Comparison of ENCODE assay signal across 9 cellular contexts in genomic region chr12:50924131-50924438, GRCh38. TPM values are rescaled to one million over a fixed set of nuclear protein-coding genes. Genes with fewer than 3 reads are reported as not detected.
A peak's percentile ranks its signal among the peaks of the same experiment; 100 is the strongest.
DNase-seq lines count a peak whose midpoint lies in the region; ATAC-seq, FAIRE-seq and TF ChIP-seq lines count a peak whose summit lies in the region.
"Had no signal": no experiment of that assay in that cellular context is flagged by ENCODE, and none has a peak within 500 bp of the region (broad histone marks: within the 10 kb centered on the region; RNA-seq: fewer than 3 reads in every experiment).

No MANE protein-coding gene starts in this region.

- no peak overlapping the region for H2BK15ac ChIP-seq in mesenchymal stem cell (ENCODE audit: low read depth, poor library complexity, severe bottlenecking)

- intact Hi-C loops in GM12878 (cut with micrococcal nuclease; ENCODE audit: unreplicated experiment), result no loop called here

- CTCF ChIA-PET in activated naive CD4-positive, alpha-beta T cell treated with anti-CD3 and anti-CD28 coated beads, Interleukin-2, amount 10 ng/mL, durations not matched to agents 7 days and 5 days (lab: Charles Lee), result interaction anchor here (0.7 to 1.6 kb wide), 2 partner anchors 98 to 159 kb away, joined by 4 to 5 read pairs; no protein-coding TSS in a partner anchor
- CTCF ChIA-PET in GM12878 (lab: Yijun Ruan, JAX) (interaction anchor here (0.8 to 2.0 kb wide), 3 partner anchors 63 to 159 kb away, joined by 3 to 12 read pairs (median 8); no protein-coding TSS in a partner anchor), HEK293T (lab: Yijun Ruan, JAX) (no interaction called here)

- POLR2A ChIA-PET in GM12878 (lab: Charles Lee), result no interaction called here
- POLR2A ChIA-PET in HEK293T (lab: Yijun Ruan, JAX), result interaction anchor here (0.6 to 1.9 kb wide), 4 partner anchors 10 to 104 kb away, joined by 3 to 8 read pairs (median 4); no protein-coding TSS in a partner anchor

- TF ChIP-seq POLR2A in GM12878 (IDR thresholded peaks at IDR 0.05; ENCODE audit: low read depth, low read length), result no peak

- no peak overlapping the region for H2BK120ac ChIP-seq in mesenchymal stem cell (ENCODE audit: low read depth, low read length)

- in situ Hi-C loops in GM12878 (cut with MboI), result no loop called here

- H3K4me1 Mint-ChIP-seq in activated naive CD4-positive, alpha-beta T cell treated with anti-CD3 and anti-CD28 coated beads, Interleukin-2, amount 10 ng/mL, durations not matched to agents 7 days and 5 days, result peaks cover 28% of the 10 kb centered on the region

- H3K18ac ChIP-seq in mesenchymal stem cell (ENCODE audit: low read depth in 1 of 2, low read length in 2 of 2), result peak overlapping the region; percentile 78 to 80

- H4K20me1 ChIP-seq in GM12878 (ENCODE audit: control insufficient read depth, insufficient read depth), result no peaks in the 10 kb centered on the region

- no peaks in the 10 kb centered on the region; the same call in 2 of the 3 replicates for H3K9me3 ChIP-seq in GM12878 (replicated peaks; ENCODE audit: control insufficient read depth, insufficient read depth, low read length)
- H3K9me3 ChIP-seq in mesenchymal stem cell (ENCODE audit: control insufficient read depth, low read length), result no peaks in the 10 kb centered on the region

- peak overlapping the region; percentile 59 for H3K27ac ChIP-seq in GM12878 (ENCODE audit: control insufficient read depth, insufficient read depth)
- peak overlapping the region; percentile 61 for H3K27ac ChIP-seq in mesenchymal stem cell (ENCODE audit: low read length, poor library complexity, severe bottlenecking)

- no peak overlapping the region for H3K23ac ChIP-seq in mesenchymal stem cell (ENCODE audit: low read length in 2 of 2)

- no peak overlapping the region for H2AFZ ChIP-seq in GM12878 (ENCODE audit: control insufficient read depth, low read depth, low read length)
- no peak overlapping the region for H2AFZ ChIP-seq in mesenchymal stem cell (ENCODE audit: low read depth, low read length)

- no peaks in the 10 kb centered on the region for H3K79me1 ChIP-seq in mesenchymal stem cell (replicated peaks; ENCODE audit: low read length, poor library complexity, severe bottlenecking)

- no peak overlapping the region for H4K8ac ChIP-seq in mesenchymal stem cell (ENCODE audit: low read length)

- TF ChIP-seq EP300 in GM12878 (IDR thresholded peaks at IDR 0.05; ENCODE audit: borderline replicate concordance in 1 of 2, control insufficient read depth in 1 of 2, low read depth in 2 of 2, low read length in 2 of 2), result no peak

- 0% methylated on average over 4 of the region's 4 CpGs for WGBS in GM12878 (ENCODE audit: insufficient coverage, insufficient replicate concordance, low lambda C conversion rate, missing lambda C conversion rate)
- WGBS in mesenchymal stem cell, result 0% methylated on average over 3 of the region's 4 CpGs

- no peak for TF ChIP-seq RAD21 in GM12878 (IDR thresholded peaks at IDR 0.05; ENCODE audit: insufficient read depth, low read depth, low read length)

- no peak overlapping the region for H3K14ac ChIP-seq in mesenchymal stem cell (ENCODE audit: low read length in 2 of 2)

- no peak for FAIRE-seq in GM12878 (lab: Jason Lieb, UNC)

- BruUV-seq in GM12878 (replicated peaks; lab: Mats Ljungman, UMichigan), result no TSS peak

- H3K36me3 ChIP-seq in GM12878 (ENCODE audit: control insufficient read depth in 2 of 2, insufficient read depth in 2 of 2, low read length in 1 of 2) (no peaks in the 10 kb centered on the region), mesenchymal stem cell (ENCODE audit: control insufficient read depth in 1 of 2, insufficient read depth in 2 of 2, low read depth in 1 of 2, low read length in 2 of 2) (no peaks in the 10 kb centered on the region)

- H3K4ac ChIP-seq in mesenchymal stem cell (ENCODE audit: low read depth in 1 of 2, low read length in 2 of 2), result peak overlapping the region in 1 of 2 experiments; percentile 86

- H2BK12ac ChIP-seq in mesenchymal stem cell (ENCODE audit: low read length in 2 of 2), result peak overlapping the region in 1 of 2 experiments; percentile 31

- no peaks in the 10 kb centered on the region for H3K9me3 Mint-ChIP-seq in activated naive CD4-positive, alpha-beta T cell treated with anti-CD3 and anti-CD28 coated beads, Interleukin-2, amount 10 ng/mL, durations not matched to agents 7 days and 5 days

- H3K27ac Mint-ChIP-seq in activated naive CD4-positive, alpha-beta T cell treated with anti-CD3 and anti-CD28 coated beads, Interleukin-2, amount 10 ng/mL, durations not matched to agents 7 days and 5 days, result no peak overlapping the region

- RAD21 ChIA-PET in GM12878 (lab: Charles Lee; ENCODE audit: unreplicated experiment), result interaction anchor here (0.7 to 1.6 kb wide), 3 partner anchors 10 to 417 kb away, joined by 3 to 5 read pairs (median 3); no protein-coding TSS in a partner anchor

- no peak for TF ChIP-seq CTCF in GM12878 (IDR thresholded peaks at IDR 0.05 in 2 of 3, conservative IDR thresholded peaks at IDR 0.05 in 1 of 3; ENCODE audit: control insufficient read depth in 2 of 3, extremely low read depth in 1 of 3, insufficient read depth in 1 of 3, low read depth in 3 of 3, low read length in 3 of 3)

- SMC1A ChIA-PET in GM12878 (lab: Charles Lee; ENCODE audit: uncharacterized antibody, unreplicated experiment), result interaction anchor here (1.1 to 2.5 kb wide), 4 partner anchors 9 to 417 kb away, joined by 3 to 10 read pairs (median 6); no protein-coding TSS in a partner anchor

- H3K79me2 ChIP-seq in GM12878 (ENCODE audit: control insufficient read depth, insufficient read depth, low read length), result no peaks in the 10 kb centered on the region

- H3K36me3 Mint-ChIP-seq in activated naive CD4-positive, alpha-beta T cell treated with anti-CD3 and anti-CD28 coated beads, Interleukin-2, amount 10 ng/mL, durations not matched to agents 7 days and 5 days, result no peaks in the 10 kb centered on the region

- no peak for DNase-seq in activated naive CD4-positive, alpha-beta T cell treated with anti-CD3 and anti-CD28 coated beads, Interleukin-2, amount 10 ng/mL, durations not matched to agents 7 days and 5 days
- DNase-seq in activated naive CD4-positive, alpha-beta T cell treated with anti-CD3 and anti-CD28 coated beads, Interleukin-2, amount 50 U/mL, for 16 hours, result no peak
- no peak for DNase-seq in GM12878 (ENCODE audit: low read depth, low spot score)
- DNase-seq in mesenchymal stem cell, result no peak
- no peak for DNase-seq in NCI-H1930 (lab: John Stamatoyannopoulos, UW)
- no peak for DNase-seq in HEK293T (ENCODE audit: extremely low spot score)
- DNase-seq in hepatic stellate cell (ENCODE audit: low spot score), result no peak

- peaks cover 9% of the 10 kb centered on the region for H3K27me3 Mint-ChIP-seq in activated naive CD4-positive, alpha-beta T cell treated with anti-CD3 and anti-CD28 coated beads, Interleukin-2, amount 10 ng/mL, durations not matched to agents 7 days and 5 days

- H3K4me3 ChIP-seq in GM12878 (0 out of 2 replicates have a peak overlapping the region, but pooled peaks have one; percentile 28), mesenchymal stem cell (ENCODE audit: insufficient read depth in 1 of 2, low read depth in 1 of 2, low read length in 2 of 2) (peak overlapping the region in 1 of 2 experiments; percentile 84)

- H3K4me3 Mint-ChIP-seq in activated naive CD4-positive, alpha-beta T cell treated with anti-CD3 and anti-CD28 coated beads, Interleukin-2, amount 10 ng/mL, durations not matched to agents 7 days and 5 days, result peak overlapping the region; percentile 39

- no peak overlapping the region for H4K91ac ChIP-seq in mesenchymal stem cell (ENCODE audit: low read length)

- peak overlapping the region; percentile 19 for H3K9ac ChIP-seq in GM12878 (ENCODE audit: control insufficient read depth, insufficient read depth, low read length)
- peak overlapping the region; percentile 94 for H3K9ac ChIP-seq in mesenchymal stem cell (ENCODE audit: low read length)

- H3K4me1 ChIP-seq in GM12878 (ENCODE audit: control insufficient read depth, insufficient read depth, low read length) (peaks cover 27% of the 10 kb centered on the region), mesenchymal stem cell (ENCODE audit: control insufficient read depth, insufficient read depth, low read depth, low read length) (peaks cover 8% of the 10 kb centered on the region)

- no peak; the same call in 2 of the 3 replicates for ATAC-seq in GM12878
- ATAC-seq in GM19455 (IDR thresholded peaks at IDR 0.05; ENCODE audit: unreplicated experiment), result no peak

- H2AK5ac ChIP-seq in mesenchymal stem cell (ENCODE audit: low read length, severe bottlenecking), result no peak overlapping the region

- H2BK5ac ChIP-seq in mesenchymal stem cell (ENCODE audit: low read depth, low read length, poor library complexity, severe bottlenecking), result no peak overlapping the region

- H3K27me3 ChIP-seq in GM12878 (replicated peaks in 1 of 2; ENCODE audit: control insufficient read depth in 2 of 2, insufficient read depth in 2 of 2, low read length in 1 of 2), result no peaks in the 10 kb centered on the region
- no peaks in the 10 kb centered on the region for H3K27me3 ChIP-seq in mesenchymal stem cell (ENCODE audit: control insufficient read depth in 1 of 2, insufficient read depth in 1 of 2, low read length in 2 of 2)

- peak overlapping the region; percentile 78 for H3K4me2 ChIP-seq in GM12878 (ENCODE audit: control insufficient read depth, insufficient read depth)
- peak overlapping the region; percentile 85 for H3K4me2 ChIP-seq in mesenchymal stem cell (ENCODE audit: low read length, poor library complexity, severe bottlenecking)

TF ChIP-seq in HEK293T, 16 proteins besides CTCF, POLR2A, EP300 and RAD21 (continues in another document):
- TF ChIP-seq ARNT (IDR thresholded peaks at IDR 0.05), result no peak
- no peak for TF ChIP-seq FOXM1 (IDR thresholded peaks at IDR 0.05; ENCODE audit: borderline replicate concordance)
- no peak for TF ChIP-seq ZNF384 (IDR thresholded peaks at IDR 0.05)
- TF ChIP-seq FOXK2 (IDR thresholded peaks at IDR 0.05), result no peak
- no peak for TF ChIP-seq BHLHE40 (IDR thresholded peaks at IDR 0.05; ENCODE audit: borderline replicate concordance)
- TF ChIP-seq TARDBP (IDR thresholded peaks at IDR 0.05), result no peak
- no peak for TF ChIP-seq ELF4 (IDR thresholded peaks at IDR 0.05)

RNA-seq across cellular contexts. Expression of gene HIGD1C, which starts 28.3 kb away (rescaled TPM):
- total RNA-seq in GM12878 (2013; cell fraction: nucleolus; rRNA removed), result not detected in 2 replicates
- total RNA-seq in GM12878 (2014; rRNA removed) (not detected in 2 replicates), GM12878 (2014; rRNA removed; fragmentation: Illumina TruSeq; extraction: Trizol) (not detected in 2 replicates), GM12878 (2021) (not detected in 2 replicates)
- polyA plus RNA-seq in GM12878 (2011; ENCODE audit: low read depth), result not detected
- polyA plus RNA-seq in GM12878 (2011; rRNA removed) (not detected in 2 replicates), GM12878 (2014; fragmentation: Illumina TruSeq; extraction: Trizol) (not detected in 2 replicates), GM12878 (2014; fragmentation: Nextera tagmentation; extraction: Ambion mirVana) (not detected), GM12878 (2014; rRNA removed) (not detected in 2 replicates), GM12878 (2016; fragmentation: Nextera tagmentation; extraction: Ambion mirVana) (not detected)
- not detected in 2 replicates for polyA plus RNA-seq in GM12878 (2011; cell fraction: cytosol; rRNA removed)
- not detected in 2 replicates for polyA plus RNA-seq in GM12878 (2011; cell fraction: nucleus; rRNA removed)
- not detected in 2 replicates for polyA plus RNA-seq in GM12878 (2012)
- polyA minus RNA-seq in GM12878 (2011; rRNA and poly(A)+ RNA removed), result not detected in 2 replicates
- not detected in 2 replicates for polyA minus RNA-seq in GM12878 (2011; cell fraction: cytosol; rRNA and poly(A)+ RNA removed)
- not detected in 2 replicates for polyA minus RNA-seq in GM12878 (2011; cell fraction: nucleus; rRNA and poly(A)+ RNA removed)
- polyA plus RNA-seq in mesenchymal stem cell (2013, experiment 1 of 2), result not detected
- not detected for polyA plus RNA-seq in mesenchymal stem cell (2013, experiment 2 of 2)
- total RNA-seq: dermis microvascular lymphatic vessel endothelial cell had no signal
